In the genomic region with DNA sequence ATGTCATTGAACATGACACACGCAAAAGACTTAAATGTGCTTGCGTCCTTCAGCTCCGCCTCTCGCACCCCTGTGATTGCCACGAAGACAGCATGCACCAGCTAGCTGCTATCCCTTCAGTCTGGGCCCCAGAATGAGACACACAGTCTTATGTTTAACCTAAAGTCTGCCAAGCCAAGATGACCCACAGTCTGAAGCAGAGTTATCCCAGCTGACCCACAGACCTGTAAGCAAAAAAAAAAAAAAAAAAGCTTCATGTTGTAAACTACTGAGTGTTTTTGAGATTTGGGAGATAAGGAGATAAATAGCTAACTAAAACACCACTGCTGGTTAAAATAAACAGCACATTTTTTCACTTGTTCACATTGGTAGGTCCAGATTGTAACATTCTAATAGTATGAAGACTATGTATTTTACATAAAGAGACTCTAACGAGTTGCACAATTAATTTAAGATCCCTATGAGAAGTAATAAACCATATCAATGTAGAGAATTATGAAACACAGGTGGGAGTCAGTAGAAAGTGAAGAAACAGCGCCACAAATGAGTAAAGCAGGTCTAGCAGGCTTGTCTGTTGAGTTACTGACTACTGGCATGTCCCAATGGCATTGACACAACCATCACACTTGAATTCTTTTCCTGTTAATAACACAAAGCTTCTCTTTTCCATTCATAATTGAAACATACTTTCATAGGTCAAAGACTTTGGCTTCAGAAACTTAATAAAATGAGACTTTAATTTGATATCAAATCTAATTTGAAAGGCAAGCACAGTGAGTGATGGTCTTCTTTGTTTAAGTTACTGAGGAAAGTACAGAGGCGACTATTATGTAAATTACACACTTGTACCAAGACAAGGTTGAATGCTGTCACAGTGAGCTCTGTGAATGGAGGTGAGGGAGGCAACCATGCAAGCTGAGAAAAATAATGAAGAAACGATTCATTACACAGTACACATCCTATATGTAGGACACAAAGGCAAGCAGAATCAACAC, we compare ENCODE assay signal across 18 cellular contexts.
"Had no signal": no experiment of that assay in that cellular context is flagged by ENCODE, and none has a peak within 500 bp of the region (broad histone marks: within the 10 kb centered on the region; RNA-seq: fewer than 3 reads in every experiment).

No MANE protein-coding gene starts in this region.

- FAIRE-seq: pancreas had no signal

- H3K9me3 Mint-ChIP-seq: activated B cell treated with CpG ODN at 0.5 μM for 24 hours; activated CD4-positive, alpha-beta memory T cell treated with anti-CD3 and anti-CD28 coated beads for 36 hours; activated naive CD8-positive, alpha-beta T cell treated with anti-CD3 and anti-CD28 coated beads, Interleukin-2, amount 10 ng/mL, durations not matched to agents 7 days and 5 days; activated T-helper 2 cell treated with anti-CD3 and anti-CD28 coated beads, Interferon-gamma antibody, Interleukin-2, Interleukin-4, amounts not matched to agents 10 μg/mL and 5 μg/mL and 100 μg/mL, durations not matched to agents 14 hours and 24 hours and 36 hours; central memory CD8-positive, alpha-beta T cell; immature natural killer cell; natural killer cell; T-cell had no signal

- DNase-seq: activated B cell treated with CpG ODN at 0.5 μM for 24 hours; activated CD4-positive, alpha-beta memory T cell treated with anti-CD3 and anti-CD28 coated beads for 36 hours; activated CD4-positive, alpha-beta T cell treated with anti-CD3 and anti-CD28 coated beads for 4 hours; activated naive CD4-positive, alpha-beta T cell treated with Interleukin-2 at 50 U/mL for 16 hours; activated naive CD8-positive, alpha-beta T cell treated with anti-CD3 and anti-CD28 coated beads, Interleukin-2, amount 10 ng/mL, durations not matched to agents 7 days and 5 days; activated T-cell treated with anti-CD3 and anti-CD28 coated beads for 4 hours; anterior cingulate cortex; immature natural killer cell; natural killer cell; pancreas; stimulated activated naive B cell treated with anti-CD40 and anti-IgM and Interleukin-4, amounts not matched to agents 10 μg/mL and 1 μg/mL and 100 μg/mL, for 72 hours; T-cell; upper lobe of right lung had no signal

- H3K27ac Mint-ChIP-seq: activated B cell treated with CpG ODN at 0.5 μM for 24 hours; activated CD4-positive, alpha-beta memory T cell treated with anti-CD3 and anti-CD28 coated beads for 36 hours; activated naive CD8-positive, alpha-beta T cell treated with anti-CD3 and anti-CD28 coated beads, Interleukin-2, amount 10 ng/mL, durations not matched to agents 7 days and 5 days; activated T-helper 2 cell treated with anti-CD3 and anti-CD28 coated beads, Interferon-gamma antibody, Interleukin-2, Interleukin-4, amounts not matched to agents 10 μg/mL and 5 μg/mL and 100 μg/mL, durations not matched to agents 14 hours and 24 hours and 36 hours; immature natural killer cell; natural killer cell; stimulated activated naive B cell treated with anti-CD40 and anti-IgM and Interleukin-4, amounts not matched to agents 10 μg/mL and 1 μg/mL and 100 μg/mL, for 72 hours; T-cell had no signal

- H3K9me3 ChIP-seq: pancreas, thoracic aorta, upper lobe of right lung had no signal

- ATAC-seq: natural killer cell; pancreas; stimulated activated naive B cell treated with anti-CD40 and anti-IgM and Interleukin-4, amounts not matched to agents 10 μg/mL and 1 μg/mL and 100 μg/mL, for 72 hours; T-cell; upper lobe of right lung had no signal

- H3K4me3 Mint-ChIP-seq: activated B cell treated with CpG ODN at 0.5 μM for 24 hours; activated CD4-positive, alpha-beta memory T cell treated with anti-CD3 and anti-CD28 coated beads for 36 hours; activated naive CD8-positive, alpha-beta T cell treated with anti-CD3 and anti-CD28 coated beads, Interleukin-2, amount 10 ng/mL, durations not matched to agents 7 days and 5 days; central memory CD8-positive, alpha-beta T cell; immature natural killer cell; natural killer cell; stimulated activated naive B cell treated with anti-CD40 and anti-IgM and Interleukin-4, amounts not matched to agents 10 μg/mL and 1 μg/mL and 100 μg/mL, for 72 hours; T-cell had no signal

- H3K4me3 ChIP-seq: coronary artery, pancreas, thoracic aorta, upper lobe of right lung had no signal

- H3K4me1 ChIP-seq: pancreas had no signal

- H3K27me3 Mint-ChIP-seq: activated B cell treated with CpG ODN at 0.5 μM for 24 hours; stimulated activated naive B cell treated with anti-CD40 and anti-IgM and Interleukin-4, amounts not matched to agents 10 μg/mL and 1 μg/mL and 100 μg/mL, for 72 hours had no signal

- H3K27me3 ChIP-seq: brain microvascular endothelial cell, pancreas, upper lobe of right lung had no signal

- H3K36me3 Mint-ChIP-seq: activated CD4-positive, alpha-beta memory T cell treated with anti-CD3 and anti-CD28 coated beads for 36 hours; activated naive CD8-positive, alpha-beta T cell treated with anti-CD3 and anti-CD28 coated beads, Interleukin-2, amount 10 ng/mL, durations not matched to agents 7 days and 5 days; immature natural killer cell; natural killer cell; stimulated activated naive B cell treated with anti-CD40 and anti-IgM and Interleukin-4, amounts not matched to agents 10 μg/mL and 1 μg/mL and 100 μg/mL, for 72 hours had no signal

- H3K4me1 Mint-ChIP-seq: activated B cell treated with CpG ODN at 0.5 μM for 24 hours; central memory CD8-positive, alpha-beta T cell; immature natural killer cell had no signal

- H3K36me3 ChIP-seq: brain microvascular endothelial cell, pancreas, thoracic aorta, upper lobe of right lung had no signal

- H3K27ac ChIP-seq: brain microvascular endothelial cell, coronary artery, pancreas, thoracic aorta, upper lobe of right lung had no signal
